In genomic region chr6:112223070-112223861, GRCh38 we compare ENCODE assay signal across 13 cellular contexts. TPM values are rescaled to one million over a fixed set of nuclear protein-coding genes. Genes with fewer than 3 reads are reported as not detected.
DNase-seq lines count a peak whose midpoint lies in the region; ATAC-seq, FAIRE-seq and TF ChIP-seq lines count a peak whose summit lies in the region.
"Had no signal": no experiment of that assay in that cellular context is flagged by ENCODE, and none has a peak within 500 bp of the region (broad histone marks: within the 10 kb centered on the region; RNA-seq: fewer than 3 reads in every experiment).

No MANE protein-coding gene starts in this region.

- no peak for TF ChIP-seq CTCF in AG09309 (IDR thresholded peaks at IDR 0.05; ENCODE audit: control insufficient read depth, insufficient read depth, low read depth, low read length, missing control alignments)

- H3K9ac ChIP-seq in rectal smooth muscle tissue (ENCODE audit: low read length) = no peak overlapping the region
- H3K9ac ChIP-seq: KMS-11 had no signal

- no peak overlapping the region for H3K4me3 ChIP-seq in AG09309 (ENCODE audit: control insufficient read depth, low read depth, low read length)
- H3K4me3 ChIP-seq in rectal smooth muscle tissue (ENCODE audit: low read length) = no peak overlapping the region

- no peaks in the 10 kb centered on the region for H3K27me3 ChIP-seq in rectal smooth muscle tissue (ENCODE audit: control insufficient read depth, insufficient read depth, low read length)

- DNase-seq in AG09309 (ENCODE audit: low read depth) = peak; percentile 94
- DNase-seq in Right ventricle myocardium superior = no peak
- no peak for DNase-seq in GM19239 (ENCODE audit: insufficient read length, low spot score)
- DNase-seq in activated CD4-positive, alpha-beta T cell treated with anti-CD3 and anti-CD28 coated beads for 48 hours = no peak
- DNase-seq: activated CD8-positive, alpha-beta memory T cell treated with anti-CD3 and anti-CD28 coated beads, Interleukin-2, amount 10 ng/mL, durations not matched to agents 7 days and 5 days; caudate nucleus; NCI-H510A had no signal

- FAIRE-seq in GM19239 (lab: Jason Lieb, UNC) = no peak

- ATAC-seq in Right ventricle myocardium superior (ENCODE audit: poor library complexity) = peak; percentile 70
- no peak for ATAC-seq in GM21619 (IDR thresholded peaks at IDR 0.05; ENCODE audit: unreplicated experiment)
- no peak for ATAC-seq in HG03439 (IDR thresholded peaks at IDR 0.05; ENCODE audit: unreplicated experiment)
- ATAC-seq: activated CD8-positive, alpha-beta memory T cell treated with anti-CD3 and anti-CD28 coated beads, Interleukin-2, amount 10 ng/mL, durations not matched to agents 7 days and 5 days had no signal

- WGBS in adipose tissue, 3 donors = 41 to 69% (median 54%) methylated on average over 3 of the region's 3 CpGs

- H3K27ac ChIP-seq in adipose tissue (ENCODE audit: low read depth, low read length) (peak overlapping the region; percentile 58), rectal smooth muscle tissue (ENCODE audit: low read depth, low read length) (peak overlapping the region; percentile 89)
- H3K27ac ChIP-seq: KMS-11 had no signal

- intact Hi-C loops in Right ventricle myocardium superior (cut with DNase I) = no loop called here

- H3K36me3 ChIP-seq in rectal smooth muscle tissue (ENCODE audit: control insufficient read depth, insufficient read depth, low read length) = no peaks in the 10 kb centered on the region

- peaks cover 67% of the 10 kb centered on the region for H3K4me1 ChIP-seq in rectal smooth muscle tissue (ENCODE audit: control insufficient read depth, insufficient read depth, low read length)

RNA-seq across cellular contexts. Expression of gene LAMA4, which starts 31.1 kb away (rescaled TPM):
- 100 to 1,000 TPM in 1 of 3 donors, 10 to 100 TPM in 1, 1 to 10 TPM in 1; 10.0 to 157 (median 70.6) TPM for polyA plus RNA-seq in adipose tissue
- 71.1 TPM for total RNA-seq in Right ventricle myocardium superior
- total RNA-seq: activated CD8-positive, alpha-beta memory T cell treated with anti-CD3 and anti-CD28 coated beads, Interleukin-2, amount 10 ng/mL, durations not matched to agents 7 days and 5 days had no signal
- polyA plus RNA-seq: CD14-positive monocyte had no signal
